In the genomic region with DNA sequence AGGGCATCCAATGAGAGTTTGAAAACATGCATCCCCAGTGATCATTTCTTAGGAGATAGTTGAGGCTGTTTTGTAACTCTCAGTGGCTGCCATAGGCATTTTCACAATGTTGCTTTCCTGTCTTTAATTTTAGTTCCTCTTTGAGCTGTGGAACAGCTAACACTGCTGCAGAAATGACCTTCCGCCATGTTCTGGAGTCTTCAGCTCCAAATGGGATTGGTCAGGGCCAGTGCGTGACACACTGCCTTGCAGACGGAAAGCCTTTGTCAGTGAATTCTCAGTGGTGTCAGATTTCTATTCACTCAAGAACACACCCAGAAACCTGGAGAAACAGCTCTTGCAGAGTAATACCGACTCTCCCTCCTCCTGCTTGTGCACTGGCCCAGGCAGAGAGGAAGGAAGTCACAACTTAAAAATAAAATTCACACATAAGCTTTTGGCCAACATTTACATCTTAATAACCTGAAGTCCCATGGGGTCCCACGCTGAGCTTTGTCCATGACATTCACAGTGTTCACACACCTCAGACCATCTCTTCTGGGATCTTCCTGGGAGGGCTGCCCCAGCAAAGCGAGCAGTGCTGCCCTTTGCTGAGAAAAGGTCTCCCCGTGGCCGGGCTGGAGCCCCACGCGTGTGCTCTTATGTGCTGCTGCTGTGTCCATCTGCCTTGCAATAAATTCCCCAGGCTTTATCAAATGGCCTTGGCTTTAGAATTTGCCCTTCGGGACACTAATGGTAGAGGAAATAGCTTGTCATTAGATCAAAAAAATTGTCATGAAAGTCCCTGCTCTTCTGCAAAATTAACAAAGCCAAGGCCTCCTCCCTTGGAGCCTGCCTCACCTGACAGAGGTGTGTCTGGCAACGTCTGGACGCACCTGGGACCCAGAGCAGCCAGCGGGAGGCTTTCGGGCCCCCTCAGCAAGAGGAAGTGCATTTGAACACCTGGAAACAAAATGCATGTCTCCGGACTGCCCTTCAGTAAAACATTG, we compare ENCODE assay signal across 8 cellular contexts.
DNase-seq lines count a peak whose midpoint lies in the region; ATAC-seq and TF ChIP-seq lines count a peak whose summit lies in the region.

No MANE protein-coding gene starts in this region.

- no peaks in the 10 kb centered on the region for H3K9me3 ChIP-seq in breast epithelium
- no peaks in the 10 kb centered on the region for H3K9me3 ChIP-seq in liver (ENCODE audit: control insufficient read depth in 4 of 4, low read length in 3 of 4)

- H3K27me3 ChIP-seq in breast epithelium (no peaks in the 10 kb centered on the region), liver (ENCODE audit: control insufficient read depth in 4 of 4, insufficient read depth in 4 of 4, low read length in 3 of 4) (no peaks in the 10 kb centered on the region)

- TF ChIP-seq POLR2A in GM18505 (IDR thresholded peaks at IDR 0.05; ENCODE audit: borderline replicate concordance, extremely low read depth, insufficient read depth, insufficient read length) (peak; percentile 61), breast epithelium (IDR thresholded peaks at IDR 0.05) (no peak)

- TF ChIP-seq CTCF in breast epithelium (IDR thresholded peaks at IDR 0.05) (no peak), liver (IDR thresholded peaks at IDR 0.05; ENCODE audit: low read depth, low read length, missing input control) (no peak), osteocyte (IDR thresholded peaks at IDR 0.05) (no peak)

- peak overlapping the region; percentile 55 to 80 for H3K27ac ChIP-seq in breast epithelium
- H3K27ac ChIP-seq in liver (ENCODE audit: low read depth in 1 of 2, low read length in 2 of 2): peak overlapping the region; percentile 85 to 89
- H3K27ac ChIP-seq in urinary bladder (ENCODE audit: low read depth): peak overlapping the region; percentile 91

- peak; percentile 97 for DNase-seq in MV-4-11 (lab: John Stamatoyannopoulos, UW)
- peak in 1 of 2 donors; percentile 30 for DNase-seq in breast epithelium (ENCODE audit: low spot score in 2 of 2)
- DNase-seq in NCI-H1092 (lab: John Stamatoyannopoulos, UW): no peak
- DNase-seq in osteocyte (ENCODE audit: extremely low spot score, unreplicated experiment): no peak

- H3K27ac Mint-ChIP-seq in osteocyte (ENCODE audit: unreplicated experiment): no peak overlapping the region

- H3K9ac ChIP-seq in liver (ENCODE audit: low read depth in 1 of 2, low read length in 2 of 2): peak overlapping the region in 1 of 2 donors; percentile 21

- peaks cover 17% of the 10 kb centered on the region for H3K4me1 Mint-ChIP-seq in osteocyte (ENCODE audit: unreplicated experiment)

- no peak overlapping the region for H3K4me3 Mint-ChIP-seq in osteocyte (ENCODE audit: unreplicated experiment)

- no peak for TF ChIP-seq RAD21 in liver (IDR thresholded peaks at IDR 0.05)

- peaks cover 6% of the 10 kb centered on the region for H3K9me3 Mint-ChIP-seq in osteocyte (ENCODE audit: unreplicated experiment)

- no peaks in the 10 kb centered on the region for H3K4me1 ChIP-seq in breast epithelium
- peaks cover 29 to 80% (median 66%) of the 10 kb centered on the region in 4 donors for H3K4me1 ChIP-seq in liver (ENCODE audit: control insufficient read depth in 4 of 4, insufficient read depth in 4 of 4, low read length in 3 of 4)
- peaks cover 2% of the 10 kb centered on the region for H3K4me1 ChIP-seq in urinary bladder (ENCODE audit: insufficient read depth)

- ATAC-seq in GM18505 (IDR thresholded peaks at IDR 0.05; ENCODE audit: unreplicated experiment) (peak; percentile 64), HG02588 (IDR thresholded peaks at IDR 0.05; ENCODE audit: unreplicated experiment) (peak; percentile 69)

- intact Hi-C loops in breast epithelium (cut with DNase I; ENCODE audit: low total_unique reads): no loop called here

- no peaks in the 10 kb centered on the region for H3K27me3 Mint-ChIP-seq in osteocyte (ENCODE audit: unreplicated experiment)

- no peaks in the 10 kb centered on the region for H3K36me3 Mint-ChIP-seq in osteocyte (ENCODE audit: unreplicated experiment)

- 34% methylated on average over 16 of the region's 16 CpGs for WGBS in liver
- 40% methylated on average over 16 of the region's 16 CpGs for WGBS in urinary bladder

- H3K36me3 ChIP-seq in breast epithelium (no peaks in the 10 kb centered on the region), liver (ENCODE audit: control insufficient read depth in 4 of 4, insufficient read depth in 3 of 4, low read depth in 1 of 4, low read length in 3 of 4) (no peaks in the 10 kb centered on the region), urinary bladder (ENCODE audit: insufficient read depth) (no peaks in the 10 kb centered on the region)

- H3K4me3 ChIP-seq in breast epithelium (no peak overlapping the region), liver (ENCODE audit: low read depth in 1 of 3, low read length in 3 of 3) (peak overlapping the region in 1 of 3 donors; percentile 1), urinary bladder (ENCODE audit: low read depth, low read length) (no peak overlapping the region)

TF ChIP-seq in liver, 16 proteins besides CTCF, POLR2A, EP300 and RAD21:
- TF ChIP-seq, protein P1, sequence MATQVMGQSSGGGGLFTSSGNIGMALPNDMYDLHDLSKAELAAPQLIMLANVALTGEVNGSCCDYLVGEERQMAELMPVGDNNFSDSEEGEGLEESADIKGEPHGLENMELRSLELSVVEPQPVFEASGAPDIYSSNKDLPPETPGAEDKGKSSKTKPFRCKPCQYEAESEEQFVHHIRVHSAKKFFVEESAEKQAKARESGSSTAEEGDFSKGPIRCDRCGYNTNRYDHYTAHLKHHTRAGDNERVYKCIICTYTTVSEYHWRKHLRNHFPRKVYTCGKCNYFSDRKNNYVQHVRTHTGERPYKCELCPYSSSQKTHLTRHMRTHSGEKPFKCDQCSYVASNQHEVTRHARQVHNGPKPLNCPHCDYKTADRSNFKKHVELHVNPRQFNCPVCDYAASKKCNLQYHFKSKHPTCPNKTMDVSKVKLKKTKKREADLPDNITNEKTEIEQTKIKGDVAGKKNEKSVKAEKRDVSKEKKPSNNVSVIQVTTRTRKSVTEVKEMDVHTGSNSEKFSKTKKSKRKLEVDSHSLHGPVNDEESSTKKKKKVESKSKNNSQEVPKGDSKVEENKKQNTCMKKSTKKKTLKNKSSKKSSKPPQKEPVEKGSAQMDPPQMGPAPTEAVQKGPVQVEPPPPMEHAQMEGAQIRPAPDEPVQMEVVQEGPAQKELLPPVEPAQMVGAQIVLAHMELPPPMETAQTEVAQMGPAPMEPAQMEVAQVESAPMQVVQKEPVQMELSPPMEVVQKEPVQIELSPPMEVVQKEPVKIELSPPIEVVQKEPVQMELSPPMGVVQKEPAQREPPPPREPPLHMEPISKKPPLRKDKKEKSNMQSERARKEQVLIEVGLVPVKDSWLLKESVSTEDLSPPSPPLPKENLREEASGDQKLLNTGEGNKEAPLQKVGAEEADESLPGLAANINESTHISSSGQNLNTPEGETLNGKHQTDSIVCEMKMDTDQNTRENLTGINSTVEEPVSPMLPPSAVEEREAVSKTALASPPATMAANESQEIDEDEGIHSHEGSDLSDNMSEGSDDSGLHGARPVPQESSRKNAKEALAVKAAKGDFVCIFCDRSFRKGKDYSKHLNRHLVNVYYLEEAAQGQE (IDR thresholded peaks at IDR 0.05): no peak
- TF ChIP-seq EGR1 (IDR thresholded peaks at IDR 0.05; ENCODE audit: low read depth in 2 of 2): peak in 1 of 2 donors; percentile 25
- TF ChIP-seq, protein P2, sequence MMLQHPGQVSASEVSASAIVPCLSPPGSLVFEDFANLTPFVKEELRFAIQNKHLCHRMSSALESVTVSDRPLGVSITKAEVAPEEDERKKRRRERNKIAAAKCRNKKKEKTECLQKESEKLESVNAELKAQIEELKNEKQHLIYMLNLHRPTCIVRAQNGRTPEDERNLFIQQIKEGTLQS (IDR thresholded peaks at IDR 0.05): no peak
- peak; percentile 62 for TF ChIP-seq YY1 (IDR thresholded peaks at IDR 0.05)
- no peak for TF ChIP-seq JUND (IDR thresholded peaks at IDR 0.05)
- TF ChIP-seq GABPA (IDR thresholded peaks at IDR 0.05 in 1 of 2, conservative IDR thresholded peaks at IDR 0.05 in 1 of 2): no peak
- no peak for TF ChIP-seq FOXA1 (IDR thresholded peaks at IDR 0.05)
- TF ChIP-seq HNF4G (IDR thresholded peaks at IDR 0.05): no peak
- no peak for TF ChIP-seq SP1 (IDR thresholded peaks at IDR 0.05)
- no peak for TF ChIP-seq HNF4A (conservative IDR thresholded peaks at IDR 0.05)
- TF ChIP-seq, protein P3, sequence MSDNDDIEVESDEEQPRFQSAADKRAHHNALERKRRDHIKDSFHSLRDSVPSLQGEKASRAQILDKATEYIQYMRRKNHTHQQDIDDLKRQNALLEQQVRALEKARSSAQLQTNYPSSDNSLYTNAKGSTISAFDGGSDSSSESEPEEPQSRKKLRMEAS (IDR thresholded peaks at IDR 0.05): peak; percentile 27
- no peak for TF ChIP-seq NR2F2 (IDR thresholded peaks at IDR 0.05)
- TF ChIP-seq, protein P4, sequence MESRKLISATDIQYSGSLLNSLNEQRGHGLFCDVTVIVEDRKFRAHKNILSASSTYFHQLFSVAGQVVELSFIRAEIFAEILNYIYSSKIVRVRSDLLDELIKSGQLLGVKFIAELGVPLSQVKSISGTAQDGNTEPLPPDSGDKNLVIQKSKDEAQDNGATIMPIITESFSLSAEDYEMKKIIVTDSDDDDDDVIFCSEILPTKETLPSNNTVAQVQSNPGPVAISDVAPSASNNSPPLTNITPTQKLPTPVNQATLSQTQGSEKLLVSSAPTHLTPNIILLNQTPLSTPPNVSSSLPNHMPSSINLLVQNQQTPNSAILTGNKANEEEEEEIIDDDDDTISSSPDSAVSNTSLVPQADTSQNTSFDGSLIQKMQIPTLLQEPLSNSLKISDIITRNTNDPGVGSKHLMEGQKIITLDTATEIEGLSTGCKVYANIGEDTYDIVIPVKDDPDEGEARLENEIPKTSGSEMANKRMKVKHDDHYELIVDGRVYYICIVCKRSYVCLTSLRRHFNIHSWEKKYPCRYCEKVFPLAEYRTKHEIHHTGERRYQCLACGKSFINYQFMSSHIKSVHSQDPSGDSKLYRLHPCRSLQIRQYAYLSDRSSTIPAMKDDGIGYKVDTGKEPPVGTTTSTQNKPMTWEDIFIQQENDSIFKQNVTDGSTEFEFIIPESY (IDR thresholded peaks at IDR 0.05): no peak
- TF ChIP-seq RXRA (IDR thresholded peaks at IDR 0.05): no peak
- no peak for TF ChIP-seq TAF1 (conservative IDR thresholded peaks at IDR 0.05)
